In the genomic region with DNA sequence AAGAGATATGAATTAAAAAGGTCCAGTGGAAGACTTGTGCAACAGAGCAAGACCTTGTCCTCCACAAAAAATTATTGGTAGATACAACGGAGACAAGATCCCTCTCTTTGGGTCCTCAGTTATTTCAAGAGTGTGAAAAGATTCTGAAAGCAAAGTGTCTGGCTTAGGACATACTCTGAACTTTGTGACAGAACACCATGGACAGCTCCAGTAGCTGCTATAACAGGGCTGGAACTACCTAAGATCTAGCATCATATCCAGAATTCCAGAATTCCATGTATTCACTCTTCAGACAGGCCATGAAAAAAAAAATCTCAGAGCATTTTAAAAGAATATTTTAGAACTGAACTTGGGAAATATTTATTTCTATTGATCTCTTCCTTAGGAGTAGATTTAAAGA, we compare ENCODE assay signal across 34 cellular contexts.
A peak's percentile ranks its signal among the peaks of the same experiment; 100 is the strongest.
DNase-seq lines count a peak whose midpoint lies in the region; ATAC-seq, FAIRE-seq and TF ChIP-seq lines count a peak whose summit lies in the region.
"Had no signal": no experiment of that assay in that cellular context is flagged by ENCODE, and none has a peak within 500 bp of the region (broad histone marks: within the 10 kb centered on the region; RNA-seq: fewer than 3 reads in every experiment).

No MANE protein-coding gene starts in this region.

- H3K27ac ChIP-seq in HepG2 (ENCODE audit: extremely low read length, insufficient read depth, low read length), result no peak overlapping the region
- H3K27ac ChIP-seq in right lobe of liver, result no peak overlapping the region
- no peak overlapping the region for H3K27ac ChIP-seq in hepatocyte
- H3K27ac ChIP-seq: coronary artery, heart left ventricle, HL-60, right atrium auricular region, thoracic aorta had no signal

- no peaks in the 10 kb centered on the region for H3K9me2 ChIP-seq in hepatocyte (replicated peaks; ENCODE audit: insufficient read depth)

- 0% methylated on average over 1 of the region's 1 CpG for WGBS in HepG2 (ENCODE audit: low lambda C conversion rate)
- 43% methylated on average over 1 of the region's 1 CpG for WGBS in right lobe of liver (ENCODE audit: insufficient coverage, low coverage, low lambda C conversion rate, missing lambda C conversion rate)
- WGBS in hepatocyte (ENCODE audit: low lambda C conversion rate, missing lambda C conversion rate), result 65% methylated on average over 1 of the region's 1 CpG

- H3K4me1 Mint-ChIP-seq in natural killer cell treated with Interleukin-12 subunit alpha and Interleukin-12 subunit beta and Interleukin-15 and Interleukin-18, amount 100 ng/mL, for 72 hours (ENCODE audit: low read depth in 2 of 2), result no peaks in the 10 kb centered on the region
- H3K4me1 Mint-ChIP-seq: activated naive CD4-positive, alpha-beta T cell treated with anti-CD3 and anti-CD28 coated beads, Interleukin-2, amount 10 ng/mL, durations not matched to agents 7 days and 5 days; memory B cell; neural crest cell had no signal

- in situ Hi-C loops in HepG2 (cut with HindIII; ENCODE audit: extremely low pct_ligation_motif_present, low pct_unique_long_range_greater_than_20kb), result no loop called here

- intact Hi-C loops in HepG2 (cut with micrococcal nuclease; ENCODE audit: unreplicated experiment) (no loop called here), right lobe of liver (cut with DNase I) (no loop called here)

- H3K4me2 ChIP-seq in HepG2 (ENCODE audit: low read depth, low read length), result no peak overlapping the region
- no peak overlapping the region for H3K4me2 ChIP-seq in hepatocyte

- no peak for FAIRE-seq in HepG2 (lab: Jason Lieb, UNC)
- FAIRE-seq: bronchial epithelial cell, GM18507 had no signal

- peaks cover 9 to 18% of the 10 kb centered on the region in 2 donors for H3K27me3 Mint-ChIP-seq in natural killer cell treated with Interleukin-12 subunit alpha and Interleukin-12 subunit beta and Interleukin-15 and Interleukin-18, amount 100 ng/mL, for 72 hours
- H3K27me3 Mint-ChIP-seq: activated naive CD4-positive, alpha-beta T cell treated with anti-CD3 and anti-CD28 coated beads, Interleukin-2, amount 10 ng/mL, durations not matched to agents 7 days and 5 days had no signal

- no peaks in the 10 kb centered on the region for H3K4me1 ChIP-seq in HepG2 (ENCODE audit: insufficient read depth, low read length)
- H3K4me1 ChIP-seq in right lobe of liver, result no peaks in the 10 kb centered on the region
- no peaks in the 10 kb centered on the region for H3K4me1 ChIP-seq in hepatocyte (ENCODE audit: insufficient read depth)
- H3K4me1 ChIP-seq: BE2C, heart left ventricle, right atrium auricular region had no signal

- POLR2A ChIA-PET in HepG2 (lab: Yijun Ruan, JAX), result no interaction called here

- H4K20me1 ChIP-seq in HepG2 (ENCODE audit: insufficient read depth, low read length), result no peaks in the 10 kb centered on the region
- no peaks in the 10 kb centered on the region for H4K20me1 ChIP-seq in hepatocyte (ENCODE audit: insufficient read depth, poor library complexity, severe bottlenecking)

- no peaks in the 10 kb centered on the region for H3K9me3 Mint-ChIP-seq in natural killer cell treated with Interleukin-12 subunit alpha and Interleukin-12 subunit beta and Interleukin-15 and Interleukin-18, amount 100 ng/mL, for 72 hours
- H3K9me3 Mint-ChIP-seq: activated naive CD4-positive, alpha-beta T cell treated with anti-CD3 and anti-CD28 coated beads, Interleukin-2, amount 10 ng/mL, durations not matched to agents 7 days and 5 days; CD8-positive, alpha-beta T cell; effector memory CD8-positive, alpha-beta T cell; memory B cell; stimulated activated naive CD8-positive, alpha-beta T cell treated with anti-CD3 and anti-CD28 coated beads, Interleukin-15, Interleukin-2, amounts not matched to agents 100 ng/mL and 50 ng/mL, for 24 hours had no signal

- ATAC-seq in HepG2 (peak; percentile 64; the same call in 2 of the 3 replicates), right lobe of liver (no peak), GM18909 (IDR thresholded peaks at IDR 0.05; ENCODE audit: poor library complexity, unreplicated experiment) (no peak), HG02938 (IDR thresholded peaks at IDR 0.05; ENCODE audit: unreplicated experiment) (no peak)
- no peak for ATAC-seq in natural killer cell treated with Interleukin-12 subunit alpha and Interleukin-12 subunit beta and Interleukin-15 and Interleukin-18, amount 100 ng/mL, for 72 hours
- ATAC-seq: activated CD8-positive, alpha-beta T cell treated with anti-CD3 and anti-CD28 coated beads for 36 hours; CD8-positive, alpha-beta T cell; effector memory CD8-positive, alpha-beta T cell; heart left ventricle; Panc1 had no signal

- BruUV-seq in HepG2 (replicated peaks; lab: Mats Ljungman, UMichigan), result no TSS peak

- TF ChIP-seq EP300 in HepG2 (IDR thresholded peaks at IDR 0.05; ENCODE audit: low read depth in 2 of 2, low read length in 2 of 2) (no peak), HepG2 (CRISPR knock-in tag; IDR thresholded peaks at IDR 0.05; ENCODE audit: borderline replicate concordance) (no peak)

- H3K9ac ChIP-seq in HepG2 (ENCODE audit: insufficient read depth, low read depth, low read length), result no peak overlapping the region

- H3K9me3 ChIP-seq in HepG2 (ENCODE audit: low read length) (no peaks in the 10 kb centered on the region), right lobe of liver (no peaks in the 10 kb centered on the region), hepatocyte (ENCODE audit: low read depth) (no peaks in the 10 kb centered on the region)
- H3K9me3 ChIP-seq: BE2C, heart left ventricle, right atrium auricular region, thoracic aorta had no signal

- H3K36me3 Mint-ChIP-seq in natural killer cell treated with Interleukin-12 subunit alpha and Interleukin-12 subunit beta and Interleukin-15 and Interleukin-18, amount 100 ng/mL, for 72 hours, result no peaks in the 10 kb centered on the region
- H3K36me3 Mint-ChIP-seq: activated naive CD4-positive, alpha-beta T cell treated with anti-CD3 and anti-CD28 coated beads, Interleukin-2, amount 10 ng/mL, durations not matched to agents 7 days and 5 days; CD8-positive, alpha-beta T cell; memory B cell had no signal

- H3K27me3 ChIP-seq in HepG2 (ENCODE audit: control insufficient read depth in 1 of 2, insufficient read depth in 2 of 2, low read length in 2 of 2) (peaks cover 0 to under 1% of the 10 kb centered on the region in 2 experiments; a peak in 1 of 5 replicates), right lobe of liver (no peaks in the 10 kb centered on the region), hepatocyte (peaks cover 3% of the 10 kb centered on the region)
- H3K27me3 ChIP-seq: BE2C, heart left ventricle, right atrium auricular region had no signal

- H3K36me3 ChIP-seq in HepG2 (replicated peaks in 1 of 2; ENCODE audit: control insufficient read depth in 1 of 2, insufficient read depth in 2 of 2, low read length in 2 of 2) (no peaks in the 10 kb centered on the region), right lobe of liver (no peaks in the 10 kb centered on the region), hepatocyte (replicated peaks; ENCODE audit: insufficient read depth, low read depth) (no peaks in the 10 kb centered on the region)
- H3K36me3 ChIP-seq: BE2C, heart left ventricle, right atrium auricular region, thoracic aorta had no signal

- H3K4me3 Mint-ChIP-seq in natural killer cell treated with Interleukin-12 subunit alpha and Interleukin-12 subunit beta and Interleukin-15 and Interleukin-18, amount 100 ng/mL, for 72 hours, result no peak overlapping the region
- H3K4me3 Mint-ChIP-seq: activated CD8-positive, alpha-beta T cell treated with anti-CD3 and anti-CD28 coated beads for 36 hours; activated naive CD4-positive, alpha-beta T cell treated with anti-CD3 and anti-CD28 coated beads, Interleukin-2, amount 10 ng/mL, durations not matched to agents 7 days and 5 days; CD8-positive, alpha-beta T cell; effector memory CD8-positive, alpha-beta T cell; memory B cell; neural crest cell; stimulated activated naive CD8-positive, alpha-beta T cell treated with anti-CD3 and anti-CD28 coated beads, Interleukin-15, Interleukin-2, amounts not matched to agents 100 ng/mL and 50 ng/mL, for 24 hours had no signal

- H3K79me2 ChIP-seq in HepG2 (ENCODE audit: insufficient read depth, low read length) (no peaks in the 10 kb centered on the region), hepatocyte (no peaks in the 10 kb centered on the region)

- TF ChIP-seq POLR2A in HepG2 (IDR thresholded peaks at IDR 0.05; ENCODE audit: insufficient read depth in 1 of 2, low read depth in 2 of 2, low read length in 2 of 2), result no peak
- TF ChIP-seq POLR2A in right lobe of liver (IDR thresholded peaks at IDR 0.05), result no peak

- DNase-seq in HepG2 (ENCODE audit: low spot score) (peak; percentile 9), right lobe of liver (no peak), astrocyte of the hippocampus (ENCODE audit: low read depth, low spot score) (peak; percentile 59), hepatocyte (ENCODE audit: low spot score) (peak; percentile 35), NCI-H2196 (lab: John Stamatoyannopoulos, UW; ENCODE audit: unreplicated experiment) (no peak)
- DNase-seq in natural killer cell treated with Interleukin-12 subunit alpha and Interleukin-12 subunit beta and Interleukin-15 and Interleukin-18, amount 100 ng/mL, for 72 hours (ENCODE audit: low spot score), result no peak
- DNase-seq: activated CD8-positive, alpha-beta memory T cell treated with anti-CD3 and anti-CD28 coated beads, Interleukin-2, amount 50 U/mL, for 48 hours; activated CD8-positive, alpha-beta T cell treated with anti-CD3 and anti-CD28 coated beads for 36 hours; activated naive CD4-positive, alpha-beta T cell treated with anti-CD3 and anti-CD28 coated beads, Interleukin-2, amount 10 ng/mL, durations not matched to agents 7 days and 5 days; BE2C; CD8-positive, alpha-beta T cell; effector memory CD8-positive, alpha-beta T cell; erythroblast; foreskin melanocyte; H7; heart left ventricle; Kasumi-1; MV-4-11; NCI-H1436 treated with DMSO at 0.1 percent for 48 hours; SHP77 treated with DMSO at 0.1 percent for 48 hours; stimulated activated CD4-positive, alpha-beta T cell treated with anti-CD3 and anti-CD28 coated beads, Interleukin-2, amount 100 ng/mL, for 24 hours; stimulated activated CD8-positive, alpha-beta memory T cell treated with anti-CD3 and anti-CD28 coated beads, Interleukin-4, amount 100 ng/mL, for 48 hours had no signal

- no peak overlapping the region for H3K27ac Mint-ChIP-seq in natural killer cell treated with Interleukin-12 subunit alpha and Interleukin-12 subunit beta and Interleukin-15 and Interleukin-18, amount 100 ng/mL, for 72 hours
- H3K27ac Mint-ChIP-seq: activated CD8-positive, alpha-beta T cell treated with anti-CD3 and anti-CD28 coated beads for 36 hours; activated naive CD4-positive, alpha-beta T cell treated with anti-CD3 and anti-CD28 coated beads, Interleukin-2, amount 10 ng/mL, durations not matched to agents 7 days and 5 days; CD8-positive, alpha-beta T cell; effector memory CD8-positive, alpha-beta T cell; memory B cell; stimulated activated naive CD8-positive, alpha-beta T cell treated with anti-CD3 and anti-CD28 coated beads, Interleukin-15, Interleukin-2, amounts not matched to agents 100 ng/mL and 50 ng/mL, for 24 hours had no signal

- H2AFZ ChIP-seq in HepG2 (ENCODE audit: low read length) (no peak overlapping the region), hepatocyte (no peak overlapping the region)

- CTCF ChIA-PET in HepG2 (lab: Yijun Ruan, JAX; ENCODE audit: low intra/inter-chr PET ratio, low total read pairs), result no interaction called here

- H3K4me3 ChIP-seq in HepG2 (replicated peaks in 1 of 3; ENCODE audit: insufficient read depth in 1 of 3, low read depth in 2 of 3, low read length in 3 of 3) (no peak overlapping the region), right lobe of liver (no peak overlapping the region), hepatocyte (no peak overlapping the region)
- H3K4me3 ChIP-seq: coronary artery, heart left ventricle, right atrium auricular region, thoracic aorta had no signal

- no peak for TF ChIP-seq CTCF in HepG2 (CRISPR knock-in tag; IDR thresholded peaks at IDR 0.05)
- no peak for TF ChIP-seq CTCF in right lobe of liver (IDR thresholded peaks at IDR 0.05)
- no peak for TF ChIP-seq CTCF in hepatocyte (IDR thresholded peaks at IDR 0.05; ENCODE audit: poor library complexity)

- no peak for TF ChIP-seq RAD21 in HepG2 (CRISPR knock-in tag; IDR thresholded peaks at IDR 0.05)

Comparison
In these comparisons a context has a peak if more than half of its experiments do, and no peak if none do; other contexts are left out.
1. DNase-seq: peak in HepG2 (single experiment), astrocyte of the hippocampus (single experiment) and hepatocyte (single experiment); none in right lobe of liver (0 of 3), natural killer cell treated with Interleukin-12 subunit alpha and Interleukin-12 subunit beta and Interleukin-15 and Interleukin-18, amount 100 ng/mL, for 72 hours (single experiment) and NCI-H2196 (single experiment).